25 cellular contexts compared by ENCODE assay signal in genomic region chr14:60618200-60618599, GRCh38. TPM values are rescaled to one million over a fixed set of nuclear protein-coding genes. Genes with fewer than 3 reads are reported as not detected.
A peak's percentile ranks its signal among the peaks of the same experiment; 100 is the strongest.
DNase-seq lines count a peak whose midpoint lies in the region; ATAC-seq, FAIRE-seq and TF ChIP-seq lines count a peak whose summit lies in the region.
"Had no signal": no experiment of that assay in that cellular context is flagged by ENCODE, and none has a peak within 500 bp of the region (broad histone marks: within the 10 kb centered on the region; RNA-seq: fewer than 3 reads in every experiment).

No MANE protein-coding gene starts in this region.

- H3K79me1 ChIP-seq in H1 (ENCODE audit: low read depth, low read length), result no peaks in the 10 kb centered on the region

- no peak overlapping the region for H4K91ac ChIP-seq in H1 (replicated peaks; ENCODE audit: insufficient read length, low read length)

- H3K23ac ChIP-seq in H1 (ENCODE audit: insufficient read length), result no peak overlapping the region

- H3K9ac ChIP-seq in H1 (replicated peaks in 1 of 4; ENCODE audit: extremely low read depth in 1 of 4, low read depth in 3 of 4, low read length in 3 of 4), result no peak overlapping the region
- H3K9ac ChIP-seq: parathyroid adenoma had no signal

- POLR2A ChIA-PET in H1 (lab: Charles Lee; ENCODE audit: partially characterized antibody), result interaction anchor here (0.6 kb wide), 1 partner anchor 665 kb away, joined by 3 read pairs; no protein-coding TSS in a partner anchor

- ATAC-seq in HG02938 (IDR thresholded peaks at IDR 0.05; ENCODE audit: unreplicated experiment) (no peak), GM19351 (IDR thresholded peaks at IDR 0.05; ENCODE audit: unreplicated experiment) (no peak)
- ATAC-seq: activated naive CD8-positive, alpha-beta T cell treated with anti-CD3 and anti-CD28 coated beads, Interleukin-2, amount 50 U/mL, for 24 hours; heart left ventricle; naive thymus-derived CD4-positive, alpha-beta T cell had no signal

- peaks cover 0 to 3% (median 0%) of the 10 kb centered on the region in 4 experiments; a peak in 1 of 8 replicates for H3K36me3 ChIP-seq in H1 (ENCODE audit: control insufficient read depth in 2 of 4, insufficient read depth in 4 of 4, low read length in 3 of 4)
- H3K36me3 ChIP-seq: brain microvascular endothelial cell, heart left ventricle, tibial artery had no signal

- H2BK12ac ChIP-seq in H1 (ENCODE audit: low read depth, low read length), result no peak overlapping the region

- H2AK5ac ChIP-seq in H1 (ENCODE audit: low read depth, low read length), result no peak overlapping the region

- TF ChIP-seq RAD21 in H1 (IDR thresholded peaks at IDR 0.05 in 1 of 2, conservative IDR thresholded peaks at IDR 0.05 in 1 of 2; ENCODE audit: low read depth in 2 of 2, low read length in 2 of 2), result no peak

- no peak for TF ChIP-seq EP300 in H1 (IDR thresholded peaks at IDR 0.05; ENCODE audit: borderline replicate concordance in 1 of 2, low read depth in 2 of 2, low read length in 2 of 2)

- H3K4me1 ChIP-seq in H1 (replicated peaks in 1 of 4; ENCODE audit: control insufficient read depth in 3 of 4, insufficient read depth in 4 of 4, low read length in 3 of 4), result peaks cover 0 to 3% (median 0%) of the 10 kb centered on the region in 4 experiments; a peak in 1 of 7 replicates

- H3K9me3 ChIP-seq in H1 (ENCODE audit: insufficient read depth in 2 of 2, low read depth in 1 of 2, low read length in 1 of 2), result no peaks in the 10 kb centered on the region
- H3K9me3 ChIP-seq: heart left ventricle, tibial artery had no signal

- H3K79me2 ChIP-seq in H1 (ENCODE audit: control insufficient read depth in 1 of 2, insufficient read depth in 2 of 2, low read length in 2 of 2), result no peaks in the 10 kb centered on the region

- H3K4me3 ChIP-seq in H1 (ENCODE audit: extremely low read depth in 1 of 4, insufficient read depth in 2 of 4, low read depth in 3 of 4, low read length in 4 of 4), result no peak overlapping the region
- H3K4me3 ChIP-seq: coronary artery, heart left ventricle, tibial artery had no signal

- no peaks in the 10 kb centered on the region; the same call in 1 of the 2 replicates for H3K23me2 ChIP-seq in H1 (ENCODE audit: low read depth, low read length)

- no peak overlapping the region for H3K4me2 ChIP-seq in H1 (ENCODE audit: insufficient read depth in 1 of 2, low read depth in 2 of 2, low read length in 2 of 2)

- H2BK5ac ChIP-seq in H1 (ENCODE audit: low read depth, low read length), result no peak overlapping the region

- H3K27ac ChIP-seq in H1 (ENCODE audit: low read depth, low read length), result no peak overlapping the region
- H3K27ac ChIP-seq: 22Rv1, brain microvascular endothelial cell, coronary artery, heart left ventricle, tibial artery had no signal

- H3K14ac ChIP-seq in H1 (ENCODE audit: insufficient read length), result no peak overlapping the region

- CTCF ChIA-PET in H1 (lab: Charles Lee; ENCODE audit: partially characterized antibody), result interaction anchor here (0.6 to 1.0 kb wide), 2 partner anchors 268 to 405 kb away, joined by 3 read pairs; no protein-coding TSS in a partner anchor

- H3K27me3 ChIP-seq in H1 (replicated peaks in 1 of 4; ENCODE audit: control insufficient read depth in 3 of 4, extremely low read depth in 1 of 4, insufficient read depth in 3 of 4, low read length in 3 of 4), result peaks cover 0 to 2% (median 0%) of the 10 kb centered on the region in 4 experiments; a peak in 1 of 7 replicates
- H3K27me3 ChIP-seq: brain microvascular endothelial cell, tibial artery had no signal

- H3K56ac ChIP-seq in H1 (replicated peaks; ENCODE audit: insufficient read length, low read depth, low read length), result no peak overlapping the region

- FAIRE-seq in H1 (lab: Jason Lieb, UNC), result no peak
- FAIRE-seq: endometrium had no signal

- no peak overlapping the region for H4K8ac ChIP-seq in H1 (ENCODE audit: extremely low read depth, insufficient read depth, low read length)

- WGBS in H1 (ENCODE audit: extremely low coverage in 1 of 2, insufficient coverage in 1 of 2, insufficient read length in 1 of 2, insufficient replicate concordance in 2 of 2, low coverage in 1 of 2, low lambda C conversion rate in 2 of 2, missing lambda C conversion rate in 1 of 2), 2 experiments, result 88% methylated on average over 2 of the region's 2 CpGs; no CpG with 5 or more reads in 1 of the 2 experiments

- TF ChIP-seq CTCF in H1 (IDR thresholded peaks at IDR 0.05; ENCODE audit: control extremely low read depth in 1 of 3, insufficient read depth in 1 of 3, low read depth in 1 of 3, low read length in 3 of 3), result no peak

- H2AFZ ChIP-seq in H1 (ENCODE audit: low read length), result no peak overlapping the region
- H2AFZ ChIP-seq: parathyroid adenoma had no signal

- H4K5ac ChIP-seq in H1 (ENCODE audit: insufficient read length, low read depth, low read length), result no peak overlapping the region

- H2BK120ac ChIP-seq in H1 (replicated peaks; ENCODE audit: low read depth, low read length), result no peak overlapping the region

- no peaks in the 10 kb centered on the region for H4K20me1 ChIP-seq in H1 (replicated peaks in 1 of 2; ENCODE audit: control insufficient read depth in 1 of 2, insufficient read depth in 2 of 2, low read length in 2 of 2)

- peak overlapping the region; percentile 9; the same call in 1 of the 2 replicates for H2BK20ac ChIP-seq in H1 (ENCODE audit: low read length)

- no peak overlapping the region for H3K4ac ChIP-seq in H1 (replicated peaks; ENCODE audit: insufficient read length, low read depth, low read length)

- H2BK15ac ChIP-seq in H1 (ENCODE audit: low read length), result no peak overlapping the region

- TF ChIP-seq POLR2A in H1 (IDR thresholded peaks at IDR 0.05; ENCODE audit: control extremely low read depth in 1 of 2, low read depth in 2 of 2, low read length in 2 of 2), result no peak

- no peak overlapping the region for H3K18ac ChIP-seq in H1 (ENCODE audit: extremely low read depth, low read length)

- DNase-seq in NCI-H1417 (lab: John Stamatoyannopoulos, UW) (peak in 2 of 3 experiments; percentile 54 to 84), NCI-H1417 treated with DMSO at 0.1 percent for 48 hours (lab: John Stamatoyannopoulos, UW) (no peak), NCI-H2196 (lab: John Stamatoyannopoulos, UW; ENCODE audit: unreplicated experiment) (peak; percentile 74), H1 (ENCODE audit: low read depth in 1 of 2, low spot score in 2 of 2) (no peak), NCI-H1436 (lab: John Stamatoyannopoulos, UW) (no peak), GF-D8 (lab: John Stamatoyannopoulos, UW) (no peak)
- DNase-seq: activated CD4-positive, alpha-beta T cell treated with anti-CD3 and anti-CD28 coated beads for 4 hours; activated naive CD8-positive, alpha-beta T cell treated with anti-CD3 and anti-CD28 coated beads, Interleukin-2, amount 50 U/mL, for 24 hours; AML-193; brain microvascular endothelial cell; COR-L47; H9; heart left ventricle; IMR-90; MM.1S; naive thymus-derived CD4-positive, alpha-beta T cell; stimulated activated naive CD4-positive, alpha-beta T cell treated with Interleukin-2 at 50 U/mL for 16 hours; SW 1271; tibial artery had no signal

TF ChIP-seq in H1, 55 proteins besides CTCF, POLR2A, EP300 and RAD21 (continues in another document):
- TF ChIP-seq ATF3 (IDR thresholded peaks at IDR 0.05; ENCODE audit: insufficient read depth, low read depth, low read length), result no peak

RNA-seq across cellular contexts. Expression of gene SIX1, which starts 31.1 kb away (rescaled TPM):
- total RNA-seq in H1 (2021; fragmentation: NEBNext Ultra II Directional; extraction: Animal tissue kit (Norgen Biotek cat#: 25700)), result 0.46 and 0.69 TPM in 2 replicates
- 0.03 and 0.11 TPM in 2 replicates for polyA plus RNA-seq in H1 (2011; rRNA removed)
- 0.09 TPM for polyA plus RNA-seq in H1 (2011; cell fraction: cytosol; rRNA removed)
- 0.09 TPM for polyA plus RNA-seq in H1 (2011; cell fraction: nucleus; rRNA removed)
- 0.04 to 0.16 TPM in 2 of 4 replicates, not detected in the others for polyA plus RNA-seq in H1 (2012, experiment 1 of 2)
- 0.07 TPM for polyA plus RNA-seq in H1 (2012, experiment 2 of 2)
- 0.45 TPM for polyA plus RNA-seq in H1 (2013, experiment 1 of 2)
- polyA plus RNA-seq in H1 (2013, experiment 2 of 2), result 0.48 TPM
- 0.17 and 0.19 TPM in 2 replicates for polyA minus RNA-seq in H1 (2011; rRNA and poly(A)+ RNA removed)
- not detected for polyA minus RNA-seq in H1 (2011; cell fraction: cytosol; rRNA and poly(A)+ RNA removed)
- 0.50 TPM for polyA minus RNA-seq in H1 (2011; cell fraction: nucleus; rRNA and poly(A)+ RNA removed)
- polyA plus RNA-seq: heart left ventricle; naive thymus-derived CD4-positive, alpha-beta T cell had no signal

Comparison
In these comparisons a context has a peak if more than half of its experiments do, and no peak if none do; other contexts are left out.
1. DNase-seq: peak in NCI-H1417 (2 of 3) and NCI-H2196 (single experiment); none in NCI-H1417 treated with DMSO at 0.1 percent for 48 hours (single experiment), H1 (0 of 2), NCI-H1436 (single experiment) and GF-D8 (single experiment).